9 cellular contexts compared by ENCODE assay signal in genomic region chrX:55135171-55135570, GRCh38. TPM values are rescaled to one million over a fixed set of nuclear protein-coding genes. Genes with fewer than 3 reads are reported as not detected.
DNase-seq lines count a peak whose midpoint lies in the region; ATAC-seq and TF ChIP-seq lines count a peak whose summit lies in the region.
"Had no signal": no experiment of that assay in that cellular context is flagged by ENCODE, and none has a peak within 500 bp of the region (broad histone marks: within the 10 kb centered on the region; RNA-seq: fewer than 3 reads in every experiment).

No MANE protein-coding gene starts in this region.

- intact Hi-C loops in body of pancreas (cut with DNase I): no loop called here
- intact Hi-C loops in left lung (cut with DNase I): no loop called here

- H3K4me3 ChIP-seq in GM12865 (ENCODE audit: low read depth, low read length): no peak overlapping the region
- no peak overlapping the region for H3K4me3 ChIP-seq in body of pancreas
- H3K4me3 ChIP-seq in left lung: no peak overlapping the region

- DNase-seq in AG08395 (ENCODE audit: low spot score): peak; percentile 28
- peak; percentile 8 for DNase-seq in GM12865 (ENCODE audit: low read depth)
- peak; percentile 16 for DNase-seq in RPMI8226
- peak; percentile 31 to 57 (median 38) for DNase-seq in body of pancreas
- DNase-seq in left lung: no peak
- peak; percentile 3 for DNase-seq in stromal cell of bone marrow (ENCODE audit: low read depth)

- 0 to 9% methylated on average over 1 of the region's 1 CpG for WGBS in body of pancreas, 2 donors

- no peak for TF ChIP-seq POLR2A in body of pancreas (IDR thresholded peaks at IDR 0.05)

- H3K27ac ChIP-seq in body of pancreas: no peak overlapping the region
- H3K27ac ChIP-seq in left lung: no peak overlapping the region

- ATAC-seq in body of pancreas (no peak), left lung (peak; percentile 64), HG03432 (IDR thresholded peaks at IDR 0.05; ENCODE audit: unreplicated experiment) (no peak), HG02885 (IDR thresholded peaks at IDR 0.05; ENCODE audit: poor library complexity, unreplicated experiment) (no peak)

- H3K27me3 ChIP-seq in body of pancreas (no peaks in the 10 kb centered on the region), left lung (no peaks in the 10 kb centered on the region)

- H3K36me3 ChIP-seq in body of pancreas (replicated peaks in 1 of 2; ENCODE audit: insufficient read depth in 1 of 2, low read depth in 2 of 2) (no peaks in the 10 kb centered on the region), left lung (no peaks in the 10 kb centered on the region)

- no peaks in the 10 kb centered on the region for H3K9me3 ChIP-seq in body of pancreas
- no peaks in the 10 kb centered on the region for H3K9me3 ChIP-seq in left lung

- H3K4me1 ChIP-seq in body of pancreas (no peaks in the 10 kb centered on the region), left lung (no peaks in the 10 kb centered on the region)

- TF ChIP-seq CTCF in GM12865 (IDR thresholded peaks at IDR 0.05; ENCODE audit: insufficient read depth, low read depth, low read length, missing control alignments): no peak
- TF ChIP-seq CTCF in body of pancreas (IDR thresholded peaks at IDR 0.05): peak in 6 of 7 experiments; percentile 11 to 67 (median 56)
- peak; percentile 34 to 48 for TF ChIP-seq CTCF in left lung (IDR thresholded peaks at IDR 0.05)

RNA-seq across cellular contexts. Expression of gene PAGE2, which starts 46.4 kb away (rescaled TPM):
- total RNA-seq in body of pancreas (not detected), left lung (not detected)
- total RNA-seq: urinary bladder had no signal

Comparison
In these comparisons a context has a peak if more than half of its experiments do, and no peak if none do; other contexts are left out.
1. DNase-seq: peak in AG08395 (single experiment), GM12865 (single experiment), RPMI8226 (single experiment), body of pancreas (4 of 4) and stromal cell of bone marrow (single experiment); none in left lung (0 of 2).